ENCODE assay signal across 1 cellular context in genomic region chr1:12456979-12457378, GRCh38.
TF ChIP-seq lines count a peak whose summit lies in the region.

No MANE protein-coding gene starts in this region.

TF ChIP-seq in SK-N-SH, 30 proteins besides CTCF, POLR2A, EP300 and RAD21 (continued from another document):
- TF ChIP-seq, protein P1, sequence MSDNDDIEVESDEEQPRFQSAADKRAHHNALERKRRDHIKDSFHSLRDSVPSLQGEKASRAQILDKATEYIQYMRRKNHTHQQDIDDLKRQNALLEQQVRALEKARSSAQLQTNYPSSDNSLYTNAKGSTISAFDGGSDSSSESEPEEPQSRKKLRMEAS (IDR thresholded peaks at IDR 0.05; ENCODE audit: low read depth) = peak; percentile 38; the same call in 1 of the 2 replicates
- peak; percentile 71; the same call in 1 of the 2 replicates for TF ChIP-seq FOSL2 (IDR thresholded peaks at IDR 0.05; ENCODE audit: borderline replicate concordance, low read depth)
- no peak for TF ChIP-seq USF1 (IDR thresholded peaks at IDR 0.05; ENCODE audit: borderline replicate concordance, low read depth)
- TF ChIP-seq FOXJ3 (CRISPR knock-in tag; IDR thresholded peaks at IDR 0.05) = no peak
- no peak for TF ChIP-seq RFX5 (IDR thresholded peaks at IDR 0.05; ENCODE audit: low read length)
- TF ChIP-seq MEF2A (IDR thresholded peaks at IDR 0.05; ENCODE audit: borderline replicate concordance, low read depth) = no peak
- peak; percentile 78 for TF ChIP-seq TCF12 (IDR thresholded peaks at IDR 0.05)
- TF ChIP-seq RCOR1 (IDR thresholded peaks at IDR 0.05; ENCODE audit: low read length) = no peak
- TF ChIP-seq, protein P2, sequence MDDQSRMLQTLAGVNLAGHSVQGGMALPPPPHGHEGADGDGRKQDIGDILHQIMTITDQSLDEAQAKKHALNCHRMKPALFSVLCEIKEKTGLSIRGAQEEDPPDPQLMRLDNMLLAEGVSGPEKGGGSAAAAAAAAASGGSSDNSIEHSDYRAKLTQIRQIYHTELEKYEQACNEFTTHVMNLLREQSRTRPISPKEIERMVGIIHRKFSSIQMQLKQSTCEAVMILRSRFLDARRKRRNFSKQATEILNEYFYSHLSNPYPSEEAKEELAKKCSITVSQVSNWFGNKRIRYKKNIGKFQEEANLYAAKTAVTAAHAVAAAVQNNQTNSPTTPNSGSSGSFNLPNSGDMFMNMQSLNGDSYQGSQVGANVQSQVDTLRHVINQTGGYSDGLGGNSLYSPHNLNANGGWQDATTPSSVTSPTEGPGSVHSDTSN (IDR thresholded peaks at IDR 0.05) = peak; percentile 49
TF ChIP-seq in SK-N-SH: peak in this region for 8.
